ENCODE assay signal across 25 cellular contexts in genomic region chr11:114042234-114042633, GRCh38. TPM values are rescaled to one million over a fixed set of nuclear protein-coding genes. Genes with fewer than 3 reads are reported as not detected.
DNase-seq lines count a peak whose midpoint lies in the region; FAIRE-seq and TF ChIP-seq lines count a peak whose summit lies in the region.
"Had no signal": no experiment of that assay in that cellular context is flagged by ENCODE, and none has a peak within 500 bp of the region (broad histone marks: within the 10 kb centered on the region; RNA-seq: fewer than 3 reads in every experiment).

No MANE protein-coding gene starts in this region.

- H3K27me3 Mint-ChIP-seq in Caco-2 (ENCODE audit: insufficient read depth, unreplicated experiment): no peaks in the 10 kb centered on the region

- no peaks in the 10 kb centered on the region for H3K9me3 Mint-ChIP-seq in Caco-2 (ENCODE audit: unreplicated experiment)
- H3K9me3 Mint-ChIP-seq: CD8-positive, alpha-beta T cell had no signal

- no peak overlapping the region for H3K4me3 Mint-ChIP-seq in Caco-2 (ENCODE audit: unreplicated experiment)
- H3K4me3 Mint-ChIP-seq: CD8-positive, alpha-beta T cell had no signal

- peaks cover 16% of the 10 kb centered on the region for H3K4me1 ChIP-seq in Caco-2
- H3K4me1 ChIP-seq in small intestine (ENCODE audit: control insufficient read depth in 2 of 2, insufficient read depth in 1 of 2, low read depth in 1 of 2, low read length in 1 of 2): peaks cover 0 to 4% of the 10 kb centered on the region in 2 donors
- H3K4me1 ChIP-seq: SJSA1 had no signal

- peaks cover 22% of the 10 kb centered on the region for H3K4me1 Mint-ChIP-seq in Caco-2 (ENCODE audit: low read depth, unreplicated experiment)

- FAIRE-seq in small intestine (lab: Jason Lieb, UNC): no peak
- FAIRE-seq: GM12891, H1 had no signal

- BruUV-seq in Caco-2 (replicated peaks; lab: Mats Ljungman, UMichigan): no TSS peak

- H3K4me3 ChIP-seq in Caco-2 (ENCODE audit: low read depth, low read length): no peak overlapping the region
- no peak overlapping the region for H3K4me3 ChIP-seq in small intestine (ENCODE audit: low read depth in 1 of 2, low read length in 2 of 2)
- H3K4me3 ChIP-seq: PC-9, SJSA1 had no signal

- peak overlapping the region; percentile 90 for H3K27ac ChIP-seq in C4-2B
- H3K27ac ChIP-seq in small intestine (ENCODE audit: low read depth in 1 of 2, low read length in 1 of 2): no peak overlapping the region
- H3K27ac ChIP-seq: PC-9, SJSA1 had no signal

- TF ChIP-seq CTCF in C4-2B (conservative IDR thresholded peaks at IDR 0.05) (no peak), Caco-2 (IDR thresholded peaks at IDR 0.05; ENCODE audit: insufficient read depth in 1 of 2, low read depth in 1 of 2, low read length in 1 of 2, severe bottlenecking in 1 of 2, unreplicated experiment in 1 of 2) (no peak)

- no peaks in the 10 kb centered on the region for H3K36me3 ChIP-seq in Caco-2 (ENCODE audit: control insufficient read depth, insufficient read depth, low read length)
- H3K36me3 ChIP-seq in small intestine (ENCODE audit: control insufficient read depth in 2 of 2, insufficient read depth in 2 of 2, low read length in 2 of 2): no peaks in the 10 kb centered on the region
- H3K36me3 ChIP-seq: SJSA1 had no signal

- 49 to 75% (median 65%) methylated on average over 5 of the region's 5 CpGs for WGBS in small intestine, 3 donors

- no peaks in the 10 kb centered on the region for H3K27me3 ChIP-seq in Caco-2 (replicated peaks; ENCODE audit: control insufficient read depth, insufficient read depth, low read length)
- H3K27me3 ChIP-seq in small intestine (ENCODE audit: control insufficient read depth in 2 of 2, insufficient read depth in 2 of 2, low read length in 2 of 2): no peaks in the 10 kb centered on the region
- H3K27me3 ChIP-seq: SJSA1 had no signal

- H3K9me3 ChIP-seq in Caco-2: no peaks in the 10 kb centered on the region
- H3K9me3 ChIP-seq in small intestine (ENCODE audit: control insufficient read depth, low read depth): no peaks in the 10 kb centered on the region
- H3K9me3 ChIP-seq: SJSA1 had no signal

- intact Hi-C loops in Caco-2 (cut with micrococcal nuclease; ENCODE audit: unreplicated experiment): no loop called here
- intact Hi-C loops in posterior vena cava (cut with DNase I): no loop called here

- CTCF ChIA-PET in Caco-2 (lab: Charles Lee): no interaction called here

- DNase-seq in Caco-2 (no peak), posterior vena cava (ENCODE audit: low spot score) (peak; percentile 13), small intestine (peak; percentile 39), amygdala (lab: John Stamatoyannopoulos, UW) (no peak), SW 1271 (lab: John Stamatoyannopoulos, UW) (no peak), COLO829 (ENCODE audit: low spot score) (no peak)
- DNase-seq: Calu3; CD8-positive, alpha-beta T cell; DMS79 treated with DMSO at 0.1 percent for 48 hours; GF-D8; HCEC 1CT; IMR-90; KG1; MM.1S; NCI-H1417; NCI-H1694; NCI-H2029 treated with DMSO at 0.1 percent for 48 hours; NCI-H446 treated with DMSO at 0.1 percent for 48 hours; NCI-H526 treated with DMSO at 0.1 percent for 48 hours; PC-9 had no signal

- peak overlapping the region; percentile 53 for H3K27ac Mint-ChIP-seq in Caco-2 (ENCODE audit: unreplicated experiment)
- H3K27ac Mint-ChIP-seq: CD8-positive, alpha-beta T cell had no signal

- POLR2A ChIA-PET in Caco-2 (lab: Charles Lee): interaction anchor here (0.7 kb wide), 2 partner anchors 123 to 137 kb away, joined by 3 read pairs; no protein-coding TSS in a partner anchor

- H3K36me3 Mint-ChIP-seq in Caco-2 (ENCODE audit: insufficient read depth, unreplicated experiment): no peaks in the 10 kb centered on the region
- H3K36me3 Mint-ChIP-seq: CD8-positive, alpha-beta T cell had no signal

RNA-seq across cellular contexts. Expression of gene ZBTB16, which starts 17.3 kb away (rescaled TPM):
- total RNA-seq in Caco-2 (2022) (10.6 and 12.7 TPM in 2 replicates), posterior vena cava (100 to 1,000 TPM; 188 to 208 TPM)
- 10 to 100 TPM in 2 of 3 donors, 1 to 10 TPM in 1; 7.8 to 32.4 (median 27.1) TPM for polyA plus RNA-seq in small intestine
- total RNA-seq: Calu3, IMR-90, RPMI7951, SJSA1 had no signal
- polyA plus RNA-seq: IMR-90 had no signal

Comparison
In these comparisons a context has a peak if more than half of its experiments do, and no peak if none do; other contexts are left out.
1. DNase-seq: peak in posterior vena cava (single experiment) and small intestine (single experiment); none in Caco-2 (0 of 2), amygdala (0 of 56), SW 1271 (0 of 2) and COLO829 (single experiment).
2. RNA of gene ZBTB16, which starts 17.3 kb away (total RNA-seq): 188 to 208 TPM in posterior vena cava; 10.6 to 12.7 TPM in Caco-2; every median in the first group is over 10 times any median in the second.